8 cellular contexts compared by ENCODE assay signal in the genomic region with DNA sequence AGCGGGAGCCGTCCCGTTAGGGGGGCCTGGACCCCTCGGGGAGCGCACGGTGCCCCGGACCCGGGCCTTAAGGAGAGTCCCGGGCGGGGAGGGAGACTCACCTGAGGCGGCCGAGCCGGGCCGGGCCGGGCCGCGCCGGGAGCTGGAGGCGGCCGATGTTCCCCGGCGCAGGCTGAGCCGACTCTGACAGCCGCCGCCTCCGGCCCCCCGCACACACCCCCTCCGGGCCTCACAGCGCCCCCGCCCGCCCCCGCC. TPM values are rescaled to one million over a fixed set of nuclear protein-coding genes. Genes with fewer than 3 reads are reported as not detected.
A peak's percentile ranks its signal among the peaks of the same experiment; 100 is the strongest.
DNase-seq lines count a peak whose midpoint lies in the region; TF ChIP-seq lines count a peak whose summit lies in the region.

TSS of gene ACHE (minus strand) at position 188 of the 255 bp plus-strand sequence. CDS start 1,656 bp downstream, outside the sequence.

- CTCF ChIA-PET in Caco-2 (lab: Charles Lee), result interaction anchor here (0.5 to 0.7 kb wide), 2 partner anchors 68 to 70 kb away, joined by 5 to 10 read pairs; partner anchors contain the start of gene EPHB4

- H3K4me1 ChIP-seq in Caco-2 (peaks cover 27% of the 10 kb centered on the region), parathyroid adenoma (peaks cover 19% of the 10 kb centered on the region)

- no peaks in the 10 kb centered on the region for H3K27me3 Mint-ChIP-seq in Caco-2 (ENCODE audit: insufficient read depth, unreplicated experiment)

- intact Hi-C loops in Caco-2 (cut with micrococcal nuclease; ENCODE audit: unreplicated experiment), result loop anchor here (1.0 to 5.0 kb wide), 2 partner anchors 71 to 182 kb away; no protein-coding TSS in a partner anchor

- H3K4me1 Mint-ChIP-seq in Caco-2 (ENCODE audit: low read depth, unreplicated experiment), result peaks cover 38% of the 10 kb centered on the region

- no peaks in the 10 kb centered on the region for H3K27me3 ChIP-seq in Caco-2 (replicated peaks; ENCODE audit: control insufficient read depth, insufficient read depth, low read length)
- peaks cover 58% of the 10 kb centered on the region for H3K27me3 ChIP-seq in WERI-Rb-1 (ENCODE audit: insufficient read depth, low read depth, severe bottlenecking)
- H3K27me3 ChIP-seq in parathyroid adenoma (ENCODE audit: control insufficient read depth, insufficient read depth, low read length), result no peaks in the 10 kb centered on the region

- no peaks in the 10 kb centered on the region for H3K79me2 ChIP-seq in parathyroid adenoma

- POLR2A ChIA-PET in Caco-2 (lab: Charles Lee), result interaction anchor here (0.6 to 1.4 kb wide), 3 partner anchors 70 to 189 kb away, joined by 3 to 4 read pairs (median 4); no protein-coding TSS in a partner anchor

- peak within 1 kb of the TSS; percentile 85 for H2AFZ ChIP-seq in parathyroid adenoma

- H3K9me3 ChIP-seq in Caco-2 (no peaks in the 10 kb centered on the region), WERI-Rb-1 (ENCODE audit: severe bottlenecking) (no peaks in the 10 kb centered on the region), parathyroid adenoma (ENCODE audit: control insufficient read depth, low read length) (no peaks in the 10 kb centered on the region)

- H3K36me3 ChIP-seq in Caco-2 (ENCODE audit: control insufficient read depth, insufficient read depth, low read length) (no peaks in the 10 kb centered on the region), WERI-Rb-1 (no peaks in the 10 kb centered on the region), parathyroid adenoma (ENCODE audit: control insufficient read depth, insufficient read depth, low read length) (no peaks in the 10 kb centered on the region)

- H3K9ac ChIP-seq in parathyroid adenoma, result peak within 1 kb of the TSS; percentile 58

- peak within 1 kb of the TSS; percentile 50 for H3K4me3 ChIP-seq in Caco-2 (ENCODE audit: low read depth, low read length)
- H3K4me3 ChIP-seq in WERI-Rb-1 (ENCODE audit: low read depth, low read length), result peak within 1 kb of the TSS; percentile 41
- H3K4me3 ChIP-seq in foreskin fibroblast (ENCODE audit: low read depth in 1 of 2, low read length in 2 of 2), result peak within 1 kb of the TSS; percentile 44 to 45
- H3K4me3 ChIP-seq in parathyroid adenoma (ENCODE audit: low read depth, low read length), result peak within 1 kb of the TSS; percentile 79

- H3K27ac Mint-ChIP-seq in Caco-2 (ENCODE audit: unreplicated experiment), result peak within 1 kb of the TSS; percentile 86

- H3K4me2 ChIP-seq in parathyroid adenoma (ENCODE audit: low read length), result peak within 1 kb of the TSS; percentile 91

- DNase-seq in Caco-2 (no peak), WERI-Rb-1 (no peak), foreskin fibroblast (no peak), NCI-H1436 (lab: John Stamatoyannopoulos, UW) (no peak), cerebellar nuclear complex (lab: John Stamatoyannopoulos, UW) (no peak), COLO668 (lab: John Stamatoyannopoulos, UW; ENCODE audit: unreplicated experiment) (no peak), NCI-H2196 (lab: John Stamatoyannopoulos, UW; ENCODE audit: unreplicated experiment) (no peak)

- no peaks in the 10 kb centered on the region for H3K9me3 Mint-ChIP-seq in Caco-2 (ENCODE audit: unreplicated experiment)

- TF ChIP-seq CTCF in Caco-2 (IDR thresholded peaks at IDR 0.05; ENCODE audit: insufficient read depth in 1 of 2, low read depth in 1 of 2, low read length in 1 of 2, severe bottlenecking in 1 of 2, unreplicated experiment in 1 of 2), result no peak
- TF ChIP-seq CTCF in WERI-Rb-1 (IDR thresholded peaks at IDR 0.05; ENCODE audit: low read depth, low read length), result no peak
- TF ChIP-seq CTCF in foreskin fibroblast (IDR thresholded peaks at IDR 0.05; ENCODE audit: low read depth, low read length), result no peak
- TF ChIP-seq CTCF in parathyroid adenoma (IDR thresholded peaks at IDR 0.05), result no peak

- peak within 1 kb of the TSS; percentile 100 for H3K4me3 Mint-ChIP-seq in Caco-2 (ENCODE audit: unreplicated experiment)

- peaks cover 10% of the 10 kb centered on the region for H3K36me3 Mint-ChIP-seq in Caco-2 (ENCODE audit: insufficient read depth, unreplicated experiment)

- no peak within 1 kb of the TSS for H3K27ac ChIP-seq in WERI-Rb-1
- peak within 1 kb of the TSS; percentile 88 for H3K27ac ChIP-seq in parathyroid adenoma

- BruUV-seq in Caco-2 (replicated peaks; lab: Mats Ljungman, UMichigan), result no TSS peak

RNA-seq across cellular contexts. Expression of gene ACHE, which starts in this region (rescaled TPM):
- 16.5 and 19.0 TPM in 2 replicates for total RNA-seq in Caco-2 (2022)
